8 cellular contexts compared by ENCODE assay signal in genomic region chr1:23556661-23557470, GRCh38. TPM values are rescaled to one million over a fixed set of nuclear protein-coding genes. Genes with fewer than 3 reads are reported as not detected.
A peak's percentile ranks its signal among the peaks of the same experiment; 100 is the strongest.
DNase-seq lines count a peak whose midpoint lies in the region; ATAC-seq, FAIRE-seq and TF ChIP-seq lines count a peak whose summit lies in the region.

No MANE protein-coding gene starts in this region.

- no peak overlapping the region for H3K56ac ChIP-seq in H9 (ENCODE audit: insufficient read length, low read depth, low read length)

- H3K9me3 ChIP-seq in H9 (ENCODE audit: control insufficient read depth, low read depth, low read length) (no peaks in the 10 kb centered on the region), kidney (ENCODE audit: control insufficient read depth in 1 of 2, low read length in 2 of 2) (no peaks in the 10 kb centered on the region), thoracic aorta (no peaks in the 10 kb centered on the region)

- no peaks in the 10 kb centered on the region for H3K79me1 ChIP-seq in H9 (ENCODE audit: insufficient read depth, low read depth, low read length, poor library complexity, severe bottlenecking)

- intact Hi-C loops in kidney (cut with DNase I): no loop called here

- H3K4me1 Mint-ChIP-seq in H9: peaks cover 65 to 77% of the 10 kb centered on the region in 2 experiments
- peaks cover 61% of the 10 kb centered on the region for H3K4me1 Mint-ChIP-seq in activated naive CD8-positive, alpha-beta T cell treated with anti-CD3 and anti-CD28 coated beads for 36 hours

- no CpG with 5 or more reads among the region's 4 CpGs for WGBS in H9 (ENCODE audit: extremely low coverage, insufficient read length, low lambda C conversion rate)

- H3K9me3 Mint-ChIP-seq in H9: no peaks in the 10 kb centered on the region; a peak in 1 of 5 replicates
- H3K9me3 Mint-ChIP-seq in activated naive CD8-positive, alpha-beta T cell treated with anti-CD3 and anti-CD28 coated beads for 36 hours: no peaks in the 10 kb centered on the region

- peak; percentile 54 for DNase-seq in AG04449 (ENCODE audit: low read depth, low spot score)
- peak; percentile 65 for DNase-seq in H9
- DNase-seq in activated naive CD8-positive, alpha-beta T cell treated with anti-CD3 and anti-CD28 coated beads for 36 hours: no peak
- no peak for DNase-seq in kidney
- no peak for DNase-seq in thoracic aorta (ENCODE audit: low spot score)

- H4K91ac ChIP-seq in H9 (ENCODE audit: insufficient read length, low read depth, low read length): no peak overlapping the region

- H3K9ac ChIP-seq in H9 (ENCODE audit: extremely low read depth, insufficient read length, low read length) (peak overlapping the region; percentile 32), kidney (ENCODE audit: low read length in 2 of 2) (peak overlapping the region; percentile 56 to 91)

- peaks cover 0 to 8% of the 10 kb centered on the region in 2 donors for H3K36me3 ChIP-seq in kidney (ENCODE audit: control insufficient read depth in 1 of 2, insufficient read depth in 2 of 2, low read length in 2 of 2)
- peaks cover 13% of the 10 kb centered on the region for H3K36me3 ChIP-seq in thoracic aorta

- no peaks in the 10 kb centered on the region for H3K27me3 ChIP-seq in H9 (ENCODE audit: insufficient read depth, low read length)
- H3K27me3 ChIP-seq in thoracic aorta (replicated peaks; ENCODE audit: insufficient read depth): no peaks in the 10 kb centered on the region

- no peak overlapping the region for H3K14ac ChIP-seq in H9 (ENCODE audit: insufficient read depth, low read length)

- peak overlapping the region; percentile 82 for H3K4me2 ChIP-seq in H9 (ENCODE audit: insufficient read depth, insufficient read length, low read length)

- H3K27ac Mint-ChIP-seq in H9: peak overlapping the region; percentile 94 to 99 (median 97)
- peak overlapping the region; percentile 78 for H3K27ac Mint-ChIP-seq in activated naive CD8-positive, alpha-beta T cell treated with anti-CD3 and anti-CD28 coated beads for 36 hours

- no peak overlapping the region for H2BK12ac ChIP-seq in H9 (ENCODE audit: insufficient read length, low read depth, low read length)

- peak overlapping the region; percentile 18 for H4K5ac ChIP-seq in H9 (ENCODE audit: insufficient read length, low read depth, low read length)

- peaks cover 11% of the 10 kb centered on the region; the same call in 1 of the 2 replicates for H3K4me1 ChIP-seq in H9 (ENCODE audit: insufficient read depth, low read length)
- peaks cover 17 to 31% of the 10 kb centered on the region in 2 donors for H3K4me1 ChIP-seq in kidney (ENCODE audit: control insufficient read depth in 1 of 2, insufficient read depth in 1 of 2, low read depth in 1 of 2, low read length in 2 of 2)
- peaks cover 28 to 40% of the 10 kb centered on the region in 2 donors for H3K4me1 ChIP-seq in thoracic aorta (ENCODE audit: control insufficient read depth in 1 of 2, low read depth in 2 of 2)

- TF ChIP-seq CTCF in AG04449 (IDR thresholded peaks at IDR 0.05; ENCODE audit: insufficient read depth, low read length, missing control alignments): no peak
- no peak for TF ChIP-seq CTCF in H9 (conservative IDR thresholded peaks at IDR 0.05)
- no peak for TF ChIP-seq CTCF in kidney (IDR thresholded peaks at IDR 0.05; ENCODE audit: borderline replicate concordance, extremely low read depth, insufficient read depth)
- no peak for TF ChIP-seq CTCF in thoracic aorta (IDR thresholded peaks at IDR 0.05)

- ATAC-seq in thoracic aorta (ENCODE audit: insufficient number of reproducible peaks, low FRiP score, low read depth) (no peak), HG02588 (IDR thresholded peaks at IDR 0.05; ENCODE audit: unreplicated experiment) (no peak), GM21737 (IDR thresholded peaks at IDR 0.05; ENCODE audit: unreplicated experiment) (no peak), GM19324 (IDR thresholded peaks at IDR 0.05; ENCODE audit: low FRiP score, unreplicated experiment) (no peak)

- POLR2A ChIA-PET in AG04449 (lab: Yijun Ruan, JAX): interaction anchor here (0.6 to 5.5 kb wide), 7 partner anchors 8 to 80 kb away, joined by 3 to 67 read pairs (median 14); no protein-coding TSS in a partner anchor

- FAIRE-seq in kidney (lab: Jason Lieb, UNC): no peak

- H4K8ac ChIP-seq in H9 (replicated peaks; ENCODE audit: insufficient read length, low read depth, low read length): no peak overlapping the region

- peaks cover 31% of the 10 kb centered on the region for H3K27me3 Mint-ChIP-seq in H9 (ENCODE audit: low read depth)
- no peaks in the 10 kb centered on the region for H3K27me3 Mint-ChIP-seq in activated naive CD8-positive, alpha-beta T cell treated with anti-CD3 and anti-CD28 coated beads for 36 hours

- no peak overlapping the region for H2BK20ac ChIP-seq in H9 (ENCODE audit: low read depth, low read length, poor library complexity, severe bottlenecking)

- CTCF ChIA-PET in AG04449 (lab: Yijun Ruan, JAX): interaction anchor here (1.2 to 40.3 kb wide), 6 partner anchors 11 to 109 kb away, joined by 5 to 1485 read pairs (median 18); no protein-coding TSS in a partner anchor

- no peak overlapping the region for H3K23ac ChIP-seq in H9 (ENCODE audit: insufficient read length, low read depth, low read length)

- H2AK5ac ChIP-seq in H9 (ENCODE audit: insufficient read length, low read length): peak overlapping the region; percentile 17

- H2AFZ ChIP-seq in H9 (ENCODE audit: low read length): no peak overlapping the region

- peaks cover 7% of the 10 kb centered on the region; the same call in 1 of the 2 replicates for H3K79me2 ChIP-seq in H9 (ENCODE audit: insufficient read depth, low read length)

- H3K4me3 Mint-ChIP-seq in H9: peak overlapping the region; percentile 86 to 91
- peak overlapping the region; percentile 77 for H3K4me3 Mint-ChIP-seq in activated naive CD8-positive, alpha-beta T cell treated with anti-CD3 and anti-CD28 coated beads for 36 hours

- peaks cover 11 to 20% (median 13%) of the 10 kb centered on the region in 3 experiments; a peak in 6 of 7 replicates for H3K36me3 Mint-ChIP-seq in H9 (ENCODE audit: insufficient read depth in 1 of 3, low read depth in 3 of 3)
- peaks cover 20% of the 10 kb centered on the region for H3K36me3 Mint-ChIP-seq in activated naive CD8-positive, alpha-beta T cell treated with anti-CD3 and anti-CD28 coated beads for 36 hours

- H3K27ac ChIP-seq in H9 (ENCODE audit: insufficient read length, low read depth, low read length) (peak overlapping the region; percentile 82), kidney (ENCODE audit: low read depth in 2 of 2, low read length in 2 of 2) (peak overlapping the region; percentile 86 to 95), thoracic aorta (peak overlapping the region; percentile 92 to 94)

- peak overlapping the region; percentile 87 for H3K4me3 ChIP-seq in AG04449 (ENCODE audit: low read depth, low read length)
- peak overlapping the region; percentile 82 for H3K4me3 ChIP-seq in kidney (ENCODE audit: low read length in 2 of 2)
- peak overlapping the region; percentile 93 for H3K4me3 ChIP-seq in thoracic aorta

- peaks cover 29% of the 10 kb centered on the region for H3K23me2 ChIP-seq in H9 (ENCODE audit: insufficient read length, low read depth, low read length, poor library complexity, severe bottlenecking)

- H3K18ac ChIP-seq in H9 (ENCODE audit: insufficient read length, low read depth, low read length): no peak overlapping the region

- no peak overlapping the region for H2BK15ac ChIP-seq in H9 (ENCODE audit: low read depth, low read length)

- no peak overlapping the region for H3T11ph ChIP-seq in H9 (ENCODE audit: low read length)

- H2BK120ac ChIP-seq in H9 (ENCODE audit: low read depth, low read length, poor library complexity, severe bottlenecking): no peak overlapping the region

- no peaks in the 10 kb centered on the region for H4K20me1 ChIP-seq in H9 (ENCODE audit: control insufficient read depth, insufficient read depth, insufficient read length)

- no peak overlapping the region for H3K4ac ChIP-seq in H9 (ENCODE audit: low read depth, low read length)

- no peak overlapping the region for H2BK5ac ChIP-seq in H9 (ENCODE audit: insufficient read length, low read length)

RNA-seq across cellular contexts. Expression of gene ID3, which starts 2.4 kb away (rescaled TPM):
- 113 and 119 TPM in 2 replicates for total RNA-seq in H9 (2021)
- 10 to 100 TPM; 59.1 to 59.5 TPM for total RNA-seq in activated naive CD8-positive, alpha-beta T cell treated with anti-CD3 and anti-CD28 coated beads for 36 hours
- 97.8 TPM for total RNA-seq in kidney
- polyA plus RNA-seq in kidney (ENCODE audit: insufficient read depth, low read depth, low replicate concordance): 157 TPM
- total RNA-seq in thoracic aorta: 100 to 1,000 TPM; 309 to 692 TPM

RNA-seq across cellular contexts. Expression of gene E2F2, which starts 25.8 kb away (rescaled TPM):
- total RNA-seq in H9 (2021) (5.1 TPM in 2 replicates), kidney (0.50 TPM), thoracic aorta (under 1 TPM; 0.14 to 0.35 TPM)
- total RNA-seq in activated naive CD8-positive, alpha-beta T cell treated with anti-CD3 and anti-CD28 coated beads for 36 hours: 10 to 100 TPM; 36.1 to 37.5 TPM
- polyA plus RNA-seq in kidney (ENCODE audit: insufficient read depth, low read depth, low replicate concordance): not detected

Comparison
In these comparisons a context has a peak if more than half of its experiments do, and no peak if none do; other contexts are left out.
1. DNase-seq: peak in AG04449 (single experiment) and H9 (single experiment); none in activated naive CD8-positive, alpha-beta T cell treated with anti-CD3 and anti-CD28 coated beads for 36 hours (single experiment), kidney (single experiment) and thoracic aorta (single experiment).
2. Peak in every context shown above with its lines, with median percentiles within 50 percentile points of each other: H3K4me3 ChIP-seq and H3K27ac ChIP-seq.